ENCODE assay signal across 11 cellular contexts in genomic region chr1:227892930-227893695, GRCh38. TPM values are rescaled to one million over a fixed set of nuclear protein-coding genes. Genes with fewer than 3 reads are reported as not detected.
DNase-seq lines count a peak whose midpoint lies in the region; ATAC-seq, FAIRE-seq and TF ChIP-seq lines count a peak whose summit lies in the region.
"Had no signal": no experiment of that assay in that cellular context is flagged by ENCODE, and none has a peak within 500 bp of the region (broad histone marks: within the 10 kb centered on the region; RNA-seq: fewer than 3 reads in every experiment).

No MANE protein-coding gene starts in this region.

- H3K27me3 ChIP-seq in right lobe of liver (no peaks in the 10 kb centered on the region), HepG2 (ENCODE audit: control insufficient read depth in 1 of 2, insufficient read depth in 2 of 2, low read length in 2 of 2) (peaks cover 6 to 37% of the 10 kb centered on the region in 2 experiments), body of pancreas (no peaks in the 10 kb centered on the region)

- H3K4me1 Mint-ChIP-seq in nephron = peaks cover 34% of the 10 kb centered on the region

- in situ Hi-C loops in HepG2 (cut with HindIII; ENCODE audit: extremely low pct_ligation_motif_present, low pct_unique_long_range_greater_than_20kb) = no loop called here

- H3K9me3 ChIP-seq in right lobe of liver (no peaks in the 10 kb centered on the region), HepG2 (ENCODE audit: low read length) (no peaks in the 10 kb centered on the region), body of pancreas (no peaks in the 10 kb centered on the region)

- H3K9me3 Mint-ChIP-seq in nephron = no peaks in the 10 kb centered on the region
- H3K9me3 Mint-ChIP-seq: dendritic cell treated with granulocyte-macrophage colony-stimulating factor and Interleukin-4, amounts not matched to agents 40 ng/mL and 50 ng/mL, for 4 days had no signal

- H4K20me1 ChIP-seq in HepG2 (ENCODE audit: insufficient read depth, low read length) = no peaks in the 10 kb centered on the region

- H3K4me1 ChIP-seq in right lobe of liver = no peaks in the 10 kb centered on the region
- H3K4me1 ChIP-seq in HepG2 (ENCODE audit: insufficient read depth, low read length) = peaks cover 20% of the 10 kb centered on the region
- peaks cover 5% of the 10 kb centered on the region for H3K4me1 ChIP-seq in body of pancreas

- peaks cover 11% of the 10 kb centered on the region for H3K27me3 Mint-ChIP-seq in nephron (ENCODE audit: low read depth)
- H3K27me3 Mint-ChIP-seq: dendritic cell treated with granulocyte-macrophage colony-stimulating factor and Interleukin-4, amounts not matched to agents 40 ng/mL and 50 ng/mL, for 4 days had no signal

- CTCF ChIA-PET in HepG2 (lab: Yijun Ruan, JAX; ENCODE audit: low intra/inter-chr PET ratio, low total read pairs) = no interaction called here

- H3K4me2 ChIP-seq in HepG2 (ENCODE audit: low read depth, low read length) = no peak overlapping the region

- H3K36me3 ChIP-seq in right lobe of liver (no peaks in the 10 kb centered on the region), HepG2 (replicated peaks in 1 of 2; ENCODE audit: control insufficient read depth in 1 of 2, insufficient read depth in 2 of 2, low read length in 2 of 2) (no peaks in the 10 kb centered on the region), body of pancreas (replicated peaks in 1 of 2; ENCODE audit: insufficient read depth in 1 of 2, low read depth in 2 of 2) (no peaks in the 10 kb centered on the region)

- POLR2A ChIA-PET in HepG2 (lab: Yijun Ruan, JAX) = no interaction called here

- intact Hi-C loops in right lobe of liver (cut with DNase I) = no loop called here
- intact Hi-C loops in HepG2 (cut with micrococcal nuclease; ENCODE audit: unreplicated experiment) = no loop called here
- intact Hi-C loops in body of pancreas (cut with DNase I) = no loop called here

- no peak for ATAC-seq in right lobe of liver
- ATAC-seq in HepG2 = no peak
- no peak for ATAC-seq in body of pancreas
- no peak for ATAC-seq in GM21526 (IDR thresholded peaks at IDR 0.05; ENCODE audit: low FRiP score, unreplicated experiment)
- ATAC-seq in HG03039 (IDR thresholded peaks at IDR 0.05; ENCODE audit: unreplicated experiment) = no peak

- H2AFZ ChIP-seq in HepG2 (ENCODE audit: low read length) = no peak overlapping the region

- DNase-seq in right lobe of liver = peak in 2 of 3 donors; percentile 9 to 31
- no peak for DNase-seq in HepG2 (ENCODE audit: low spot score)
- DNase-seq in body of pancreas = peak; percentile 1 to 8 (median 4)
- DNase-seq in ureter (ENCODE audit: low spot score) = peak; percentile 34
- DNase-seq in glomerular visceral epithelial cell (ENCODE audit: extremely low spot score) = no peak
- DNase-seq: DMS153, NCI-H146 had no signal

- TF ChIP-seq CTCF in right lobe of liver (IDR thresholded peaks at IDR 0.05) (no peak), HepG2 (CRISPR knock-in tag; IDR thresholded peaks at IDR 0.05) (no peak), body of pancreas (IDR thresholded peaks at IDR 0.05) (no peak), nephron (IDR thresholded peaks at IDR 0.05; ENCODE audit: unreplicated experiment in 3 of 3) (no peak)

- H3K4me3 Mint-ChIP-seq in nephron = no peak overlapping the region
- H3K4me3 Mint-ChIP-seq: dendritic cell treated with granulocyte-macrophage colony-stimulating factor and Interleukin-4, amounts not matched to agents 40 ng/mL and 50 ng/mL, for 4 days had no signal

- no peak overlapping the region for H3K4me3 ChIP-seq in right lobe of liver
- H3K4me3 ChIP-seq in HepG2 (replicated peaks in 1 of 3; ENCODE audit: insufficient read depth in 1 of 3, low read depth in 2 of 3, low read length in 3 of 3) = no peak overlapping the region
- H3K4me3 ChIP-seq in body of pancreas = no peak overlapping the region

- H3K27ac ChIP-seq in right lobe of liver = no peak overlapping the region
- H3K27ac ChIP-seq in HepG2 (ENCODE audit: extremely low read length, insufficient read depth, low read length) = no peak overlapping the region
- no peak overlapping the region for H3K27ac ChIP-seq in body of pancreas

- no peaks in the 10 kb centered on the region for H3K79me2 ChIP-seq in HepG2 (ENCODE audit: insufficient read depth, low read length)

- no peaks in the 10 kb centered on the region for H3K36me3 Mint-ChIP-seq in nephron (ENCODE audit: low read depth)

- peak overlapping the region; percentile 42 to 80 (median 56) for H3K27ac Mint-ChIP-seq in nephron
- H3K27ac Mint-ChIP-seq: dendritic cell treated with granulocyte-macrophage colony-stimulating factor and Interleukin-4, amounts not matched to agents 40 ng/mL and 50 ng/mL, for 4 days had no signal

- no peak for TF ChIP-seq EP300 in HepG2 (IDR thresholded peaks at IDR 0.05; ENCODE audit: low read depth in 2 of 2, low read length in 2 of 2)
- no peak for TF ChIP-seq EP300 in HepG2 (CRISPR knock-in tag; IDR thresholded peaks at IDR 0.05; ENCODE audit: borderline replicate concordance)

- TF ChIP-seq RAD21 in HepG2 (CRISPR knock-in tag; IDR thresholded peaks at IDR 0.05) = no peak

- H3K9ac ChIP-seq in HepG2 (ENCODE audit: insufficient read depth, low read depth, low read length) = no peak overlapping the region

- no TSS peak for BruUV-seq in HepG2 (replicated peaks; lab: Mats Ljungman, UMichigan)

- WGBS in right lobe of liver (ENCODE audit: insufficient coverage, low coverage, low lambda C conversion rate, missing lambda C conversion rate) = 64% methylated on average over 1 of the region's 11 CpGs
- 12% methylated on average over 3 of the region's 11 CpGs for WGBS in HepG2 (ENCODE audit: low lambda C conversion rate)
- WGBS in body of pancreas, 2 donors = 83 to 97% methylated on average over 6 to 11 of the region's 11 CpGs

- no peak for TF ChIP-seq POLR2A in right lobe of liver (IDR thresholded peaks at IDR 0.05)
- TF ChIP-seq POLR2A in HepG2 (IDR thresholded peaks at IDR 0.05; ENCODE audit: insufficient read depth in 1 of 2, low read depth in 2 of 2, low read length in 2 of 2) = no peak
- no peak for TF ChIP-seq POLR2A in body of pancreas (IDR thresholded peaks at IDR 0.05)

- no peak for FAIRE-seq in HepG2 (lab: Jason Lieb, UNC)

TF ChIP-seq in HepG2, 621 proteins besides CTCF, POLR2A, EP300 and RAD21:
- TF ChIP-seq FOXO1 (CRISPR knock-in tag; IDR thresholded peaks at IDR 0.05) (no peak), ARNTL (CRISPR knock-in tag; IDR thresholded peaks at IDR 0.05) (no peak), MEIS2 (CRISPR knock-in tag; IDR thresholded peaks at IDR 0.05) (no peak), YY1 (IDR thresholded peaks at IDR 0.05; ENCODE audit: insufficient read depth, insufficient replicate concordance, low read depth, low read length) (no peak), KDM1A (CRISPR knock-in tag; IDR thresholded peaks at IDR 0.05) (no peak), CERS6 (CRISPR knock-in tag; IDR thresholded peaks at IDR 0.05) (no peak), CHCHD3 (CRISPR knock-in tag; IDR thresholded peaks at IDR 0.05) (no peak), NR2F1 (CRISPR knock-in tag; IDR thresholded peaks at IDR 0.05) (no peak), ZNF850 (CRISPR knock-in tag; conservative IDR thresholded peaks at IDR 0.05) (no peak), SNAPC2 (CRISPR knock-in tag; IDR thresholded peaks at IDR 0.05) (no peak), U2AF2 (IDR thresholded peaks at IDR 0.05; ENCODE audit: low read depth, low read length) (no peak)
TF ChIP-seq in HepG2: peak in this region for 0.

RNA-seq across cellular contexts. Expression of gene WNT9A, which starts 54.6 kb away (rescaled TPM):
- under 1 TPM in 5 of 6 experiments, not detected in 1; 0.09 to 0.19 (median 0.10) TPM for total RNA-seq in right lobe of liver
- total RNA-seq in HepG2 (2016; rRNA removed; fragmentation: Illumina TruSeq; extraction: Trizol) = 0.04 TPM in 2 replicates
- not detected in 2 replicates for total RNA-seq in HepG2 (2016; cell fraction: cytosol; rRNA removed; fragmentation: Illumina TruSeq; extraction: Trizol; ENCODE audit: low read depth)
- 0.04 TPM in 1 of 2 replicates, not detected in the other for total RNA-seq in HepG2 (2016; cell fraction: insoluble cytoplasmic fraction; rRNA removed; fragmentation: Illumina TruSeq; extraction: Trizol)
- total RNA-seq in HepG2 (2016; cell fraction: membrane; rRNA removed; fragmentation: Illumina TruSeq; extraction: Trizol) = not detected in 2 replicates
- total RNA-seq in HepG2 (2016; cell fraction: nucleus; rRNA removed; fragmentation: Illumina TruSeq; extraction: Trizol) = not detected in 2 replicates
- polyA plus RNA-seq in HepG2 (2011; rRNA removed) = not detected in 2 replicates
- polyA plus RNA-seq in HepG2 (2011; cell fraction: cytosol; rRNA removed) = 0.04 TPM in 1 of 2 replicates, not detected in the other
- polyA plus RNA-seq in HepG2 (2011; cell fraction: nucleus; rRNA removed) = 0.06 and 0.07 TPM in 2 replicates
- 0.04 TPM in 1 of 2 replicates, not detected in the other for polyA plus RNA-seq in HepG2 (2012)
- not detected in 2 replicates for polyA plus RNA-seq in HepG2 (2016; cell fraction: cytosol; fragmentation: Illumina TruSeq; extraction: Trizol; ENCODE audit: low read depth)
- not detected in 2 replicates for polyA plus RNA-seq in HepG2 (2016; cell fraction: insoluble cytoplasmic fraction; fragmentation: Illumina TruSeq; extraction: Trizol; ENCODE audit: low read depth)
- not detected in 2 replicates for polyA plus RNA-seq in HepG2 (2016; cell fraction: membrane; fragmentation: Illumina TruSeq; extraction: Trizol; ENCODE audit: low read depth)
- polyA plus RNA-seq in HepG2 (2016; cell fraction: nucleus; fragmentation: Illumina TruSeq; extraction: Trizol; ENCODE audit: insufficient read depth, low read depth) = not detected in 2 replicates
- 0.04 and 2.6 TPM in 2 replicates for polyA minus RNA-seq in HepG2 (2011; rRNA and poly(A)+ RNA removed; ENCODE audit: low replicate concordance)
- not detected in 2 replicates for polyA minus RNA-seq in HepG2 (2011; cell fraction: cytosol; rRNA and poly(A)+ RNA removed)
- not detected in 2 replicates for polyA minus RNA-seq in HepG2 (2011; cell fraction: nucleus; rRNA and poly(A)+ RNA removed)
- total RNA-seq in body of pancreas = 1 to 10 TPM in 1 of 2 donors, under 1 TPM in 1; 0.66 to 2.1 TPM
- 2.7 TPM for total RNA-seq in ureter

Comparison
In these comparisons a context has a peak if more than half of its experiments do, and no peak if none do; other contexts are left out.
1. DNase-seq: peak in right lobe of liver (2 of 3), body of pancreas (4 of 4) and ureter (single experiment); none in HepG2 (single experiment) and glomerular visceral epithelial cell (single experiment).